26 cellular contexts compared by ENCODE assay signal in the genomic region with DNA sequence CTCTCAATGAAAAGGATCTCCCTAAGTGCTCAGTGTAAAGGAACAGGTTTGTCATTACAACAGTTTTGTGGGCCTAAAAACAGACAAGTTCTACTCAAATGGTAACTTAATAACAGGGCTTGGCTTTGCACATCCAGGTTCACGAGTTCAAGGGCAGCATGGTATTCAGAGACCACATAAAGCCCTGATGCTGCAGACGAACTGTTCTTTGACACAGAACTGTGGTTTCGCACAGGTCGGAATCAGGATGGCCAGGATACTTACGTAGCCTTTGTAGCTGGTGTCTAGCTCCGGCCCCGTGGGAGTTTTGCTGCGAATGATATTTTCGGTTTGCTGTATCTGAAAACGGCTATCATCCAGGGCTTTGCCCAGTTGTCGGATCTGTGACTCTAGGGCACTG.
"Had no signal": no experiment of that assay in that cellular context is flagged by ENCODE, and none has a peak within 500 bp of the region (broad histone marks: within the 10 kb centered on the region; RNA-seq: fewer than 3 reads in every experiment).

No MANE protein-coding gene starts in this region.

- H3K27ac ChIP-seq: KMS-11, SJCRH30, VCaP had no signal

- H3K9me3 Mint-ChIP-seq: activated CD4-positive, alpha-beta memory T cell treated with anti-CD3 and anti-CD28 coated beads for 36 hours; activated CD4-positive, alpha-beta T cell treated with anti-CD3 and anti-CD28 coated beads, Interleukin-2, amount 10 ng/mL, durations not matched to agents 7 days and 5 days; activated naive CD4-positive, alpha-beta T cell treated with anti-CD3 and anti-CD28 coated beads for 36 hours; activated naive CD8-positive, alpha-beta T cell treated with anti-CD3 and anti-CD28 coated beads for 36 hours; activated T-helper 1 cell treated with anti-CD3 and anti-CD28 coated beads, Interleukin-12 subunit alpha, Interleukin-12 subunit beta, Interleukin-2, Interleukin-4 antibody, amounts not matched to agents 30 ng/mL and 10 ng/mL and 1 ng/mL, durations not matched to agents 14 hours and 24 hours and 36 hours; IgD-negative memory B cell had no signal

- H3K27ac Mint-ChIP-seq: activated CD4-positive, alpha-beta memory T cell treated with anti-CD3 and anti-CD28 coated beads for 36 hours; activated CD4-positive, alpha-beta T cell treated with anti-CD3 and anti-CD28 coated beads, Interleukin-2, amount 10 ng/mL, durations not matched to agents 7 days and 5 days; activated naive CD4-positive, alpha-beta T cell treated with anti-CD3 and anti-CD28 coated beads for 36 hours; activated naive CD8-positive, alpha-beta T cell treated with anti-CD3 and anti-CD28 coated beads for 36 hours; activated T-helper 1 cell treated with anti-CD3 and anti-CD28 coated beads, Interleukin-12 subunit alpha, Interleukin-12 subunit beta, Interleukin-2, Interleukin-4 antibody, amounts not matched to agents 30 ng/mL and 10 ng/mL and 1 ng/mL, durations not matched to agents 14 hours and 24 hours and 36 hours had no signal

- H3K4me3 ChIP-seq: SJCRH30 had no signal

- H3K9ac ChIP-seq: KMS-11, SK-N-SH had no signal

- H3K27me3 ChIP-seq: SJCRH30 had no signal

- H3K4me3 Mint-ChIP-seq: activated CD4-positive, alpha-beta memory T cell treated with anti-CD3 and anti-CD28 coated beads for 36 hours; activated CD4-positive, alpha-beta T cell treated with anti-CD3 and anti-CD28 coated beads, Interleukin-2, amount 10 ng/mL, durations not matched to agents 7 days and 5 days; activated naive CD4-positive, alpha-beta T cell treated with anti-CD3 and anti-CD28 coated beads for 36 hours; activated naive CD8-positive, alpha-beta T cell treated with anti-CD3 and anti-CD28 coated beads for 36 hours; activated T-helper 1 cell treated with anti-CD3 and anti-CD28 coated beads, Interleukin-12 subunit alpha, Interleukin-12 subunit beta, Interleukin-2, Interleukin-4 antibody, amounts not matched to agents 30 ng/mL and 10 ng/mL and 1 ng/mL, durations not matched to agents 14 hours and 24 hours and 36 hours; IgD-negative memory B cell had no signal

- DNase-seq: activated CD4-positive, alpha-beta memory T cell treated with anti-CD3 and anti-CD28 coated beads for 36 hours; activated CD4-positive, alpha-beta T cell treated with anti-CD3 and anti-CD28 coated beads, Interleukin-2, amount 10 ng/mL, durations not matched to agents 7 days and 5 days; activated CD4-positive, CD25-positive, alpha-beta regulatory T cell; activated CD8-positive, alpha-beta memory T cell treated with anti-CD3 and anti-CD28 coated beads, Interleukin-2, amount 50 U/mL, for 4 hours; activated effector memory CD4-positive, alpha-beta T cell treated with Interleukin-2 at 50 U/mL for 16 hours; activated naive CD4-positive, alpha-beta T cell treated with anti-CD3 and anti-CD28 coated beads for 36 hours; activated naive CD8-positive, alpha-beta T cell treated with anti-CD3 and anti-CD28 coated beads for 36 hours; MV-4-11; NCI-H1092 treated with DMSO at 0.1 percent for 48 hours; NCI-H1436; NCI-H1694 treated with DMSO at 0.1 percent for 48 hours; NCI-H2029 treated with DMSO at 0.1 percent for 48 hours; NCI-H510A treated with DMSO at 0.1 percent for 48 hours; NCI-H69; NK-92 treated with Interleukin-12 subunit alpha and Interleukin-12 subunit beta, amount 100 ng/mL, for 24 hours; OCI-M1; RPMI8226; SJCRH30; SK-N-SH; T-helper 1 cell had no signal

- H3K4me1 Mint-ChIP-seq: activated CD4-positive, alpha-beta T cell treated with anti-CD3 and anti-CD28 coated beads, Interleukin-2, amount 10 ng/mL, durations not matched to agents 7 days and 5 days; activated naive CD8-positive, alpha-beta T cell treated with anti-CD3 and anti-CD28 coated beads for 36 hours; IgD-negative memory B cell had no signal

- ATAC-seq: Panc1, Right ventricle myocardium inferior had no signal

- H3K4me1 ChIP-seq: SJCRH30 had no signal

- H3K4me2 ChIP-seq: KMS-11, SK-N-SH had no signal

- H3K9me3 ChIP-seq: SJCRH30, SK-N-SH had no signal

- H3K27me3 Mint-ChIP-seq: activated CD4-positive, alpha-beta memory T cell treated with anti-CD3 and anti-CD28 coated beads for 36 hours; activated CD4-positive, alpha-beta T cell treated with anti-CD3 and anti-CD28 coated beads, Interleukin-2, amount 10 ng/mL, durations not matched to agents 7 days and 5 days; activated naive CD8-positive, alpha-beta T cell treated with anti-CD3 and anti-CD28 coated beads for 36 hours; IgD-negative memory B cell had no signal
